In genomic region chr1:9787702-9788101, GRCh38 we compare ENCODE assay signal across 7 cellular contexts. TPM values are rescaled to one million over a fixed set of nuclear protein-coding genes. Genes with fewer than 3 reads are reported as not detected.
DNase-seq lines count a peak whose midpoint lies in the region; ATAC-seq and TF ChIP-seq lines count a peak whose summit lies in the region.

No MANE protein-coding gene starts in this region.

- H3K27ac Mint-ChIP-seq in activated naive CD8-positive, alpha-beta T cell treated with anti-CD3 and anti-CD28 coated beads for 36 hours = peak overlapping the region; percentile 89

- H3K27me3 Mint-ChIP-seq in activated naive CD8-positive, alpha-beta T cell treated with anti-CD3 and anti-CD28 coated beads for 36 hours = no peaks in the 10 kb centered on the region

- peaks cover 4% of the 10 kb centered on the region for H3K36me3 Mint-ChIP-seq in activated naive CD8-positive, alpha-beta T cell treated with anti-CD3 and anti-CD28 coated beads for 36 hours

- in situ Hi-C loops in transverse colon (cut with MboI; ENCODE audit: low pct_ligation_motif_present in 1 of 4, low pct_unique_long_range_greater_than_20kb in 1 of 4, low sequenced_read_pairs in 3 of 4) (loop anchor here in 2 of 4 donors (5.0 to 10.0 kb wide), 2 partner anchors 77 to 80 kb away; no protein-coding TSS in a partner anchor), brain microvascular endothelial cell (cut with HindIII; ENCODE audit: low pct_ligation_motif_present, low sequenced_read_pairs) (no loop called here)

- CTCF ChIA-PET in RWPE1 (lab: Yijun Ruan, JAX) = interaction anchor here (1.1 kb wide), 1 partner anchor 127 kb away, joined by 3 read pairs; no protein-coding TSS in a partner anchor

- H3K9me3 Mint-ChIP-seq in activated naive CD8-positive, alpha-beta T cell treated with anti-CD3 and anti-CD28 coated beads for 36 hours = peaks cover 2% of the 10 kb centered on the region

- H3K4me3 ChIP-seq in transverse colon (no peak overlapping the region), brain microvascular endothelial cell (ENCODE audit: low read depth, low read length) (no peak overlapping the region)

- ATAC-seq in GM21717 (IDR thresholded peaks at IDR 0.05; ENCODE audit: unreplicated experiment) (peak; percentile 71), HG03139 (IDR thresholded peaks at IDR 0.05; ENCODE audit: unreplicated experiment) (no peak)

- peak overlapping the region; percentile 32 for H3K4me3 Mint-ChIP-seq in activated naive CD8-positive, alpha-beta T cell treated with anti-CD3 and anti-CD28 coated beads for 36 hours

- H3K36me3 ChIP-seq in transverse colon (no peaks in the 10 kb centered on the region), brain microvascular endothelial cell (replicated peaks) (no peaks in the 10 kb centered on the region)

- no peaks in the 10 kb centered on the region for H3K9me3 ChIP-seq in transverse colon

- H3K4me1 ChIP-seq in transverse colon = peaks cover 0 to 30% (median 4%) of the 10 kb centered on the region in 4 donors

- peak overlapping the region; percentile 31; the same call in 1 of the 2 replicates for H3K27ac ChIP-seq in RWPE1
- no peak overlapping the region for H3K27ac ChIP-seq in transverse colon
- no peak overlapping the region for H3K27ac ChIP-seq in brain microvascular endothelial cell

- no peaks in the 10 kb centered on the region for H3K27me3 ChIP-seq in transverse colon
- no peaks in the 10 kb centered on the region for H3K27me3 ChIP-seq in brain microvascular endothelial cell (replicated peaks)

- POLR2A ChIA-PET in RWPE1 (lab: Yijun Ruan, JAX; ENCODE audit: low non-redundant PET) = no interaction called here

- TF ChIP-seq POLR2A in transverse colon (IDR thresholded peaks at IDR 0.05) = no peak

- TF ChIP-seq CTCF in RWPE1 (conservative IDR thresholded peaks at IDR 0.05; ENCODE audit: low read depth) (no peak), transverse colon (IDR thresholded peaks at IDR 0.05) (no peak), brain microvascular endothelial cell (IDR thresholded peaks at IDR 0.05; ENCODE audit: low read depth, low read length, missing control alignments) (no peak)

- WGBS in transverse colon (ENCODE audit: low coverage in 1 of 2), 2 donors = 82 to 84% methylated on average over 3 to 8 of the region's 8 CpGs

- intact Hi-C loops in transverse colon (cut with DNase I; ENCODE audit: low total_unique reads) = loop anchor here (5.0 kb wide), 1 partner anchor 80 kb away; no protein-coding TSS in a partner anchor

- DNase-seq in RWPE1 (ENCODE audit: low spot score) (no peak), transverse colon (peak; percentile 45), brain microvascular endothelial cell (no peak), kidney tubule cell (ENCODE audit: low spot score) (no peak)
- DNase-seq in activated naive CD8-positive, alpha-beta T cell treated with anti-CD3 and anti-CD28 coated beads for 36 hours = peak; percentile 59

- no peak for TF ChIP-seq EP300 in transverse colon (IDR thresholded peaks at IDR 0.05; ENCODE audit: low read depth)

- H3K4me1 Mint-ChIP-seq in activated naive CD8-positive, alpha-beta T cell treated with anti-CD3 and anti-CD28 coated beads for 36 hours = peaks cover 40% of the 10 kb centered on the region

RNA-seq across cellular contexts. Expression of gene CLSTN1, which starts 36.1 kb away (rescaled TPM):
- 10 to 100 TPM; 30.4 to 31.0 TPM for total RNA-seq in activated naive CD8-positive, alpha-beta T cell treated with anti-CD3 and anti-CD28 coated beads for 36 hours
- total RNA-seq in transverse colon = 100 to 1,000 TPM; 118 to 191 (median 143) TPM

Comparison
In these comparisons a context has a peak if more than half of its experiments do, and no peak if none do; other contexts are left out.
1. DNase-seq: peak in activated naive CD8-positive, alpha-beta T cell treated with anti-CD3 and anti-CD28 coated beads for 36 hours (single experiment) and transverse colon (single experiment); none in RWPE1 (single experiment), brain microvascular endothelial cell (single experiment) and kidney tubule cell (single experiment).